14 cellular contexts compared by ENCODE assay signal in genomic region chr5:138240690-138241385, GRCh38. TPM values are rescaled to one million over a fixed set of nuclear protein-coding genes. Genes with fewer than 3 reads are reported as not detected.
DNase-seq lines count a peak whose midpoint lies in the region; ATAC-seq and TF ChIP-seq lines count a peak whose summit lies in the region.
"Had no signal": no experiment of that assay in that cellular context is flagged by ENCODE, and none has a peak within 500 bp of the region (broad histone marks: within the 10 kb centered on the region; RNA-seq: fewer than 3 reads in every experiment).

No MANE protein-coding gene starts in this region.

- peak overlapping the region; percentile 65 for H3K4me3 Mint-ChIP-seq in GM23338
- H3K4me3 Mint-ChIP-seq in naive B cell = peak overlapping the region in 7 of 8 donors; percentile 31 to 89 (median 67)
- H3K4me3 Mint-ChIP-seq in CD8-positive, alpha-beta T cell = no peak overlapping the region

- H3K4me2 ChIP-seq in BLaER1 (peak overlapping the region; percentile 36), GM23338 (no peak overlapping the region)

- peaks cover 9% of the 10 kb centered on the region; the same call in 1 of the 2 replicates for H3F3A ChIP-seq in GM23338 (replicated peaks; ENCODE audit: low read depth)

- H3K27me3 Mint-ChIP-seq in GM23338 (ENCODE audit: insufficient read depth, low read depth, poor library complexity) = peaks cover 38% of the 10 kb centered on the region
- peaks cover 22 to 58% (median 45%) of the 10 kb centered on the region in 3 donors for H3K27me3 Mint-ChIP-seq in naive B cell
- peaks cover 60% of the 10 kb centered on the region for H3K27me3 Mint-ChIP-seq in CD8-positive, alpha-beta T cell (ENCODE audit: low read depth)

- no peak for ATAC-seq in GM23338
- ATAC-seq in naive B cell (ENCODE audit: low read depth in 2 of 2) = peak; percentile 38 to 49
- ATAC-seq in GM21390 (IDR thresholded peaks at IDR 0.05; ENCODE audit: unreplicated experiment) = no peak
- ATAC-seq in CD8-positive, alpha-beta T cell = no peak

- no peak overlapping the region for H3K9ac ChIP-seq in BLaER1

- POLR2A ChIA-PET in CD8-positive, alpha-beta T cell (lab: Charles Lee) = no interaction called here

- H3K4me3 ChIP-seq in BLaER1 (no peak overlapping the region), GM23338 (peak overlapping the region; percentile 79; the same call in 1 of the 2 replicates)
- no peak overlapping the region for H3K4me3 ChIP-seq in CD8-positive, alpha-beta T cell (ENCODE audit: low read depth, low read length)

- peak overlapping the region; percentile 100 for H2AFZ ChIP-seq in GM23338

- peaks cover 7% of the 10 kb centered on the region for H3K9me3 ChIP-seq in BLaER1
- H3K9me3 ChIP-seq in CD8-positive, alpha-beta T cell (ENCODE audit: low read length) = no peaks in the 10 kb centered on the region
- H3K9me3 ChIP-seq: psoas muscle, stomach had no signal

- H3K27ac ChIP-seq in BLaER1 (no peak overlapping the region), GM23338 (ENCODE audit: low read depth) (no peak overlapping the region)
- H3K27ac ChIP-seq in CD8-positive, alpha-beta T cell (ENCODE audit: low read depth, low read length) = no peak overlapping the region

- H3K27ac Mint-ChIP-seq in GM23338 = no peak overlapping the region
- H3K27ac Mint-ChIP-seq in naive B cell = peak overlapping the region in 1 of 6 donors; percentile 9
- no peak overlapping the region for H3K27ac Mint-ChIP-seq in CD8-positive, alpha-beta T cell
- H3K27ac Mint-ChIP-seq: mesothelial cell of epicardium had no signal

- H3K79me2 ChIP-seq in GM23338 (replicated peaks; ENCODE audit: insufficient read depth) = no peaks in the 10 kb centered on the region

- no peaks in the 10 kb centered on the region for H3K9me2 ChIP-seq in GM23338 (ENCODE audit: insufficient read depth)

- TF ChIP-seq CTCF in GM23338 (conservative IDR thresholded peaks at IDR 0.05; ENCODE audit: low read depth in 2 of 2) = no peak
- TF ChIP-seq CTCF in CD8-positive, alpha-beta T cell (IDR thresholded peaks at IDR 0.05) = no peak

- H4K20me1 ChIP-seq in BLaER1 (no peaks in the 10 kb centered on the region), GM23338 (replicated peaks; ENCODE audit: insufficient read depth) (no peaks in the 10 kb centered on the region; the same call in 1 of the 2 replicates)

- H3K27me3 ChIP-seq in BLaER1 (peaks cover 13% of the 10 kb centered on the region; the same call in 1 of the 2 replicates), GM23338 (ENCODE audit: insufficient read depth) (peaks cover 51% of the 10 kb centered on the region)
- peaks cover 22% of the 10 kb centered on the region for H3K27me3 ChIP-seq in CD8-positive, alpha-beta T cell (ENCODE audit: insufficient read depth, low read length)

- H3K36me3 Mint-ChIP-seq in GM23338 (ENCODE audit: low read depth) (no peaks in the 10 kb centered on the region), naive B cell (no peaks in the 10 kb centered on the region)
- no peaks in the 10 kb centered on the region for H3K36me3 Mint-ChIP-seq in CD8-positive, alpha-beta T cell
- H3K36me3 Mint-ChIP-seq: mesothelial cell of epicardium had no signal

- DNase-seq in GM23338 (ENCODE audit: low spot score) (no peak), UCSD-AML1 (lab: John Stamatoyannopoulos, UW; ENCODE audit: unreplicated experiment) (peak; percentile 23), naive B cell (no peak), Ammon's horn (ENCODE audit: low spot score) (no peak), NCI-H524 treated with DMSO at 0.1 percent for 48 hours (lab: John Stamatoyannopoulos, UW) (no peak)
- DNase-seq in CD8-positive, alpha-beta T cell = no peak
- DNase-seq: PC-3 had no signal

- H3K4me1 ChIP-seq in BLaER1 = peaks cover 21% of the 10 kb centered on the region
- H3K4me1 ChIP-seq in GM23338 (ENCODE audit: insufficient read depth) = peaks cover 6% of the 10 kb centered on the region
- H3K4me1 ChIP-seq in CD8-positive, alpha-beta T cell (ENCODE audit: insufficient read depth, low read length) = peaks cover 11% of the 10 kb centered on the region

- intact Hi-C loops in CD8-positive, alpha-beta T cell (cut with DNase I, micrococcal nuclease) = no loop called here

- H3K9me3 Mint-ChIP-seq in GM23338 (no peaks in the 10 kb centered on the region), naive B cell (peaks cover 0 to 2% (median 0%) of the 10 kb centered on the region in 7 donors)
- H3K9me3 Mint-ChIP-seq in CD8-positive, alpha-beta T cell = no peaks in the 10 kb centered on the region
- H3K9me3 Mint-ChIP-seq: mesothelial cell of epicardium had no signal

- peaks cover 19% of the 10 kb centered on the region for H3K4me1 Mint-ChIP-seq in GM23338
- peaks cover 12 to 20% (median 19%) of the 10 kb centered on the region in 3 donors for H3K4me1 Mint-ChIP-seq in naive B cell
- H3K4me1 Mint-ChIP-seq in CD8-positive, alpha-beta T cell (ENCODE audit: low read depth) = peaks cover 18% of the 10 kb centered on the region

- CTCF ChIA-PET in CD8-positive, alpha-beta T cell (lab: Charles Lee) = interaction anchor here (0.6 kb wide), 1 partner anchor 109 kb away, joined by 7 read pairs; no protein-coding TSS in a partner anchor

- no peaks in the 10 kb centered on the region for H3K36me3 ChIP-seq in BLaER1
- H3K36me3 ChIP-seq in GM23338 (ENCODE audit: insufficient read depth) = no peaks in the 10 kb centered on the region
- H3K36me3 ChIP-seq in CD8-positive, alpha-beta T cell (ENCODE audit: insufficient read depth, low read length) = no peaks in the 10 kb centered on the region
- H3K36me3 ChIP-seq: stomach had no signal

TF ChIP-seq in GM23338, 12 proteins besides CTCF, POLR2A, EP300 and RAD21 (continues in another document):
- TF ChIP-seq ZNF462 (CRISPR knock-in tag; IDR thresholded peaks at IDR 0.05) (no peak), JUNB (IDR thresholded peaks at IDR 0.05; ENCODE audit: unreplicated experiment) (no peak), CREB1 (CRISPR knock-in tag; IDR thresholded peaks at IDR 0.05; ENCODE audit: low read depth) (no peak), EZH2phosphoT487 (IDR thresholded peaks at IDR 0.05; ENCODE audit: unreplicated experiment) (no peak)

RNA-seq across cellular contexts. Expression of gene CDC23, which starts 27.7 kb away (rescaled TPM):
- total RNA-seq in GM23338 (2014; rRNA removed; shearing (Covaris generic)) = 43.3 and 45.9 TPM in 2 replicates
- polyA plus RNA-seq in GM23338 (2016; fragmentation: Nextera tagmentation; extraction: Ambion mirVana) (20.2 and 28.0 TPM in 2 replicates), naive B cell (ENCODE audit: low read depth in 6 of 6) (10 to 100 TPM; 12.6 to 26.0 (median 14.1) TPM)
- total RNA-seq in CD8-positive, alpha-beta T cell = 10 to 100 TPM; 18.2 to 20.5 TPM

RNA-seq across cellular contexts. Expression of gene GFRA3, which starts 33.6 kb away (rescaled TPM):
- total RNA-seq in GM23338 (2014; rRNA removed; shearing (Covaris generic)) = 0.39 and 1.1 TPM in 2 replicates
- polyA plus RNA-seq in GM23338 (2016; fragmentation: Nextera tagmentation; extraction: Ambion mirVana) = 1.1 and 1.2 TPM in 2 replicates
- not detected for polyA plus RNA-seq in naive B cell (ENCODE audit: low read depth in 6 of 6)
- not detected for total RNA-seq in CD8-positive, alpha-beta T cell
- total RNA-seq: dermis microvascular lymphatic vessel endothelial cell, LHCN-M2, PC-3 had no signal

Comparison
In these comparisons a context has a peak if more than half of its experiments do, and no peak if none do; other contexts are left out.
1. ATAC-seq: peak in naive B cell (2 of 2); none in GM23338 (single experiment), GM21390 (single experiment) and CD8-positive, alpha-beta T cell (single experiment).